Comparison of ENCODE assay signal across 1 cellular context in genomic region chr2:241188386-241189092, GRCh38.
TF ChIP-seq lines count a peak whose summit lies in the region.

Gene ANO7, plus strand, starts transcription at chr2:241188677. Its CDS starts 1,387 bp downstream, at chr2:241190064.

TF ChIP-seq in GM12878, 131 proteins besides CTCF, POLR2A, EP300 and RAD21:
- TF ChIP-seq SKIL (IDR thresholded peaks at IDR 0.05; ENCODE audit: low read depth, poor library complexity, severe bottlenecking) (no peak), IKZF1 (conservative IDR thresholded peaks at IDR 0.05) (no peak), SP1 (IDR thresholded peaks at IDR 0.05; ENCODE audit: low read depth, low read length) (no peak), E2F4 (IDR thresholded peaks at IDR 0.05; ENCODE audit: low read depth, low read length) (no peak), FOS (IDR thresholded peaks at IDR 0.05; ENCODE audit: borderline replicate concordance, extremely low read depth, insufficient read length) (no peak), EED (IDR thresholded peaks at IDR 0.05; ENCODE audit: low read depth) (no peak), ELK1 (IDR thresholded peaks at IDR 0.05; ENCODE audit: low read depth, low read length) (no peak), NBN (IDR thresholded peaks at IDR 0.05) (no peak), ZNF274 (IDR thresholded peaks at IDR 0.05; ENCODE audit: insufficient read depth, insufficient read length) (no peak), GABPA (IDR thresholded peaks at IDR 0.05; ENCODE audit: low read depth) (no peak), RCOR1 (conservative IDR thresholded peaks at IDR 0.05; ENCODE audit: low read depth, low read length) (no peak), MXI1 (IDR thresholded peaks at IDR 0.05; ENCODE audit: low read depth, low read length) (no peak), ZNF217 (IDR thresholded peaks at IDR 0.05) (no peak)
- TF ChIP-seq, protein P1, sequence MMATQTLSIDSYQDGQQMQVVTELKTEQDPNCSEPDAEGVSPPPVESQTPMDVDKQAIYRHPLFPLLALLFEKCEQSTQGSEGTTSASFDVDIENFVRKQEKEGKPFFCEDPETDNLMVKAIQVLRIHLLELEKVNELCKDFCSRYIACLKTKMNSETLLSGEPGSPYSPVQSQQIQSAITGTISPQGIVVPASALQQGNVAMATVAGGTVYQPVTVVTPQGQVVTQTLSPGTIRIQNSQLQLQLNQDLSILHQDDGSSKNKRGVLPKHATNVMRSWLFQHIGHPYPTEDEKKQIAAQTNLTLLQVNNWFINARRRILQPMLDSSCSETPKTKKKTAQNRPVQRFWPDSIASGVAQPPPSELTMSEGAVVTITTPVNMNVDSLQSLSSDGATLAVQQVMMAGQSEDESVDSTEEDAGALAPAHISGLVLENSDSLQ (IDR thresholded peaks at IDR 0.05), result no peak
- TF ChIP-seq, protein P2, sequence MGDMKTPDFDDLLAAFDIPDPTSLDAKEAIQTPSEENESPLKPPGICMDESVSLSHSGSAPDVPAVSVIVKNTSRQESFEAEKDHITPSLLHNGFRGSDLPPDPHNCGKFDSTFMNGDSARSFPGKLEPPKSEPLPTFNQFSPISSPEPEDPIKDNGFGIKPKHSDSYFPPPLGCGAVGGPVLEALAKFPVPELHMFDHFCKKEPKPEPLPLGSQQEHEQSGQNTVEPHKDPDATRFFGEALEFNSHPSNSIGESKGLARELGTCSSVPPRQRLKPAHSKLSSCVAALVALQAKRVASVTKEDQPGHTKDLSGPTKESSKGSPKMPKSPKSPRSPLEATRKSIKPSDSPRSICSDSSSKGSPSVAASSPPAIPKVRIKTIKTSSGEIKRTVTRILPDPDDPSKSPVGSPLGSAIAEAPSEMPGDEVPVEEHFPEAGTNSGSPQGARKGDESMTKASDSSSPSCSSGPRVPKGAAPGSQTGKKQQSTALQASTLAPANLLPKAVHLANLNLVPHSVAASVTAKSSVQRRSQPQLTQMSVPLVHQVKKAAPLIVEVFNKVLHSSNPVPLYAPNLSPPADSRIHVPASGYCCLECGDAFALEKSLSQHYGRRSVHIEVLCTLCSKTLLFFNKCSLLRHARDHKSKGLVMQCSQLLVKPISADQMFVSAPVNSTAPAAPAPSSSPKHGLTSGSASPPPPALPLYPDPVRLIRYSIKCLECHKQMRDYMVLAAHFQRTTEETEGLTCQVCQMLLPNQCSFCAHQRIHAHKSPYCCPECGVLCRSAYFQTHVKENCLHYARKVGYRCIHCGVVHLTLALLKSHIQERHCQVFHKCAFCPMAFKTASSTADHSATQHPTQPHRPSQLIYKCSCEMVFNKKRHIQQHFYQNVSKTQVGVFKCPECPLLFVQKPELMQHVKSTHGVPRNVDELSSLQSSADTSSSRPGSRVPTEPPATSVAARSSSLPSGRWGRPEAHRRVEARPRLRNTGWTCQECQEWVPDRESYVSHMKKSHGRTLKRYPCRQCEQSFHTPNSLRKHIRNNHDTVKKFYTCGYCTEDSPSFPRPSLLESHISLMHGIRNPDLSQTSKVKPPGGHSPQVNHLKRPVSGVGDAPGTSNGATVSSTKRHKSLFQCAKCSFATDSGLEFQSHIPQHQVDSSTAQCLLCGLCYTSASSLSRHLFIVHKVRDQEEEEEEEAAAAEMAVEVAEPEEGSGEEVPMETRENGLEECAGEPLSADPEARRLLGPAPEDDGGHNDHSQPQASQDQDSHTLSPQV (IDR thresholded peaks at IDR 0.05), result no peak
